In the genomic region with DNA sequence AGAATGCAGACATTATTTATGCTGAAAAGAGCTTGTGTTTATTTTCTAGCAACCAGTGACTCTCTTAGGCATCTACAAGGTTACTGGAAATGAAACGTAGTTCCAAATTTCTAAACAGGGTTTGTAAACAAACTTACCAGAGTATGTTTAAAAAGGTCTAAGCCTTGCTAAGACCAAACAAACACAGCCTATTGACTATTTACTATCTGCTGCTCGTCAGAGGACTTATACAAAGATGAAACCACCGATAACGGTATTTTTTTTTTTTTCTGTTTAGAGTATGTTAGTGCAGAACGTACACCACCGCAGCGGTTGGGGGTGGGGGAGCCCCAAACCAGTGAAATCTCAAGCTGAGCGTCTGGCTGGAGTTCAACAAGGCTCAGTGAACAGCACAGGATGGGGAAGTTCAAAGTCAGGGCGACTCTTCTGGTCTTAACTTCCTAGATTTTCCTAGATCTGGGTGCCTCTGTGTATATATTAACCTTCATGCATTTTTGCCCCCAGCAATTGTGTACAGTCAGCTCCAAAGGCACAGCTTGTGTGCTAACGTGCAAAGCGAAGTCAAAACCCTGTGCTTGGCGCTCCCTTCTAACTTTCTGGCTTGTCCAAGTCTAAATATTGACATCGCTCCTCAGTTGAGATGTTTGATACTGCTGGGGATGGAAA, we compare ENCODE assay signal across 8 cellular contexts. TPM values are rescaled to one million over a fixed set of nuclear protein-coding genes. Genes with fewer than 3 reads are reported as not detected.
DNase-seq lines count a peak whose midpoint lies in the region; ATAC-seq and TF ChIP-seq lines count a peak whose summit lies in the region.

No MANE protein-coding gene starts in this region.

- peaks cover 20 to 45% (median 26%) of the 10 kb centered on the region in 10 experiments for H3K4me1 ChIP-seq in BLaER1 treated with 17β-estradiol and CSF1 and Interleukin-3, amounts not matched to agents 10 nM and 100 nM
- H3K4me1 ChIP-seq in cardiac muscle cell (ENCODE audit: low read depth) (peaks cover 5% of the 10 kb centered on the region), ovary (ENCODE audit: insufficient read depth) (no peaks in the 10 kb centered on the region)

- H3K9ac ChIP-seq in BLaER1 treated with 17β-estradiol and CSF1 and Interleukin-3, amounts not matched to agents 10 nM and 100 nM, result peak overlapping the region; percentile 86 to 96 (median 93); a peak in 21 of 22 replicates

- ATAC-seq in GM19023 (IDR thresholded peaks at IDR 0.05; ENCODE audit: unreplicated experiment), result peak; percentile 45
- peak; percentile 80 for ATAC-seq in activated T-helper 17 cell treated with anti-CD3 and anti-CD28 coated beads, Interleukin-2, amount 50 U/mL, for 72 hours (replicated peaks)

- peaks cover 7% of the 10 kb centered on the region for H3K4me1 Mint-ChIP-seq in activated T-helper 17 cell treated with anti-CD3 and anti-CD28 coated beads, Interleukin-2, amount 50 U/mL, for 72 hours

- DNase-seq in HL-60 (ENCODE audit: low read depth in 1 of 2, low spot score in 1 of 2), result peak; percentile 17 to 87
- DNase-seq in cardiac muscle cell (ENCODE audit: low read depth in 1 of 2, low spot score in 1 of 2), result peak; percentile 2 to 47
- peak; percentile 53 to 66 (median 59) for DNase-seq in ovary
- DNase-seq in NCI-H1105 treated with DMSO at 0.1 percent for 48 hours (lab: John Stamatoyannopoulos, UW), result no peak
- no peak for DNase-seq in NCI-H187 treated with DMSO at 0.1 percent for 48 hours (lab: John Stamatoyannopoulos, UW)

- peak overlapping the region; percentile 78 to 95 (median 94) for H3K4me2 ChIP-seq in BLaER1 treated with 17β-estradiol and CSF1 and Interleukin-3, amounts not matched to agents 10 nM and 100 nM

- intact Hi-C loops in ovary (cut with DNase I), result loop anchor here in 1 of 4 donors (5.0 to 10.0 kb wide), 2 partner anchors 45 to 118 kb away; no protein-coding TSS in a partner anchor

- H3K9me3 ChIP-seq in BLaER1 treated with 17β-estradiol and CSF1 and Interleukin-3, amounts not matched to agents 10 nM and 100 nM (replicated peaks in 1 of 11), result no peaks in the 10 kb centered on the region
- no peaks in the 10 kb centered on the region for H3K9me3 ChIP-seq in cardiac muscle cell (ENCODE audit: low read depth)
- no peaks in the 10 kb centered on the region for H3K9me3 ChIP-seq in ovary

- TF ChIP-seq POLR2A in ovary (IDR thresholded peaks at IDR 0.05), result no peak

- TF ChIP-seq EP300 in ovary (IDR thresholded peaks at IDR 0.05), result no peak

- H3K36me3 Mint-ChIP-seq in activated T-helper 17 cell treated with anti-CD3 and anti-CD28 coated beads, Interleukin-2, amount 50 U/mL, for 72 hours (ENCODE audit: low read depth), result no peaks in the 10 kb centered on the region

- H3K4me3 ChIP-seq in BLaER1 treated with 17β-estradiol and CSF1 and Interleukin-3, amounts not matched to agents 10 nM and 100 nM, result peak overlapping the region; percentile 72 to 92 (median 86)
- H3K4me3 ChIP-seq in HL-60 (replicated peaks; ENCODE audit: insufficient read depth, low read length), result peak overlapping the region; percentile 58
- H3K4me3 ChIP-seq in cardiac muscle cell, result peak overlapping the region; percentile 68
- H3K4me3 ChIP-seq in ovary, result peak overlapping the region; percentile 85

- TF ChIP-seq CTCF in HL-60 (IDR thresholded peaks at IDR 0.05; ENCODE audit: insufficient read depth, low read length) (no peak), cardiac muscle cell (IDR thresholded peaks at IDR 0.05; ENCODE audit: low read depth, low read length) (no peak), ovary (IDR thresholded peaks at IDR 0.05) (no peak)

- no peaks in the 10 kb centered on the region for H3K27me3 ChIP-seq in BLaER1 treated with 17β-estradiol and CSF1 and Interleukin-3, amounts not matched to agents 10 nM and 100 nM
- H3K27me3 ChIP-seq in HL-60 (ENCODE audit: insufficient read depth, poor library complexity, severe bottlenecking) (no peaks in the 10 kb centered on the region), cardiac muscle cell (no peaks in the 10 kb centered on the region), ovary (no peaks in the 10 kb centered on the region)

- no peaks in the 10 kb centered on the region for H4K20me1 ChIP-seq in BLaER1 treated with 17β-estradiol and CSF1 and Interleukin-3, amounts not matched to agents 10 nM and 100 nM

- peak overlapping the region; percentile 78 to 97 (median 94); a peak in 21 of 22 replicates for H3K27ac ChIP-seq in BLaER1 treated with 17β-estradiol and CSF1 and Interleukin-3, amounts not matched to agents 10 nM and 100 nM
- H3K27ac ChIP-seq in HL-60 (replicated peaks) (peak overlapping the region; percentile 77), cardiac muscle cell (no peak overlapping the region), ovary (peak overlapping the region; percentile 91 to 95)

- WGBS in ovary, 3 donors, result 0 to 2% (median 0%) methylated on average over 13 of the region's 13 CpGs

- peaks cover 3% of the 10 kb centered on the region for H3K9me3 Mint-ChIP-seq in activated T-helper 17 cell treated with anti-CD3 and anti-CD28 coated beads, Interleukin-2, amount 50 U/mL, for 72 hours

- peaks cover 0 to 15% (median 6%) of the 10 kb centered on the region in 11 experiments; a peak in 6 of 22 replicates for H3K36me3 ChIP-seq in BLaER1 treated with 17β-estradiol and CSF1 and Interleukin-3, amounts not matched to agents 10 nM and 100 nM
- no peaks in the 10 kb centered on the region for H3K36me3 ChIP-seq in cardiac muscle cell
- H3K36me3 ChIP-seq in ovary, result no peaks in the 10 kb centered on the region

- peak overlapping the region; percentile 50 for H3K4me3 Mint-ChIP-seq in activated T-helper 17 cell treated with anti-CD3 and anti-CD28 coated beads, Interleukin-2, amount 50 U/mL, for 72 hours

- peaks cover 59% of the 10 kb centered on the region for H3K27me3 Mint-ChIP-seq in activated T-helper 17 cell treated with anti-CD3 and anti-CD28 coated beads, Interleukin-2, amount 50 U/mL, for 72 hours

- H3K27ac Mint-ChIP-seq in activated T-helper 17 cell treated with anti-CD3 and anti-CD28 coated beads, Interleukin-2, amount 50 U/mL, for 72 hours, result no peak overlapping the region

RNA-seq across cellular contexts. Expression of a gene that starts 1.2 kb away (rescaled TPM):
- under 1 TPM in 1 of 2 donors, not detected in 1; 0.56 TPM for total RNA-seq in activated T-helper 17 cell treated with anti-CD3 and anti-CD28 coated beads, Interleukin-2, amount 50 U/mL, for 72 hours
- total RNA-seq in cardiac muscle cell, result 15.4 and 23.6 TPM in 2 replicates
- 12.5 and 20.3 TPM in 2 replicates for polyA plus RNA-seq in cardiac muscle cell
- 10 to 100 TPM in 4 of 7 donors, 1 to 10 TPM in 3; 5.6 to 23.9 (median 13.0) TPM for total RNA-seq in ovary
- polyA plus RNA-seq in ovary, result 10 to 100 TPM; 12.0 to 22.3 TPM

Comparison
In these comparisons a context has a peak if more than half of its experiments do, and no peak if none do; other contexts are left out.
1. DNase-seq: peak in HL-60 (2 of 2), cardiac muscle cell (2 of 2) and ovary (5 of 5); none in NCI-H1105 treated with DMSO at 0.1 percent for 48 hours (single experiment) and NCI-H187 treated with DMSO at 0.1 percent for 48 hours (single experiment).
2. RNA of a gene that starts 1.2 kb away (total RNA-seq): 15.4 to 23.6 TPM in cardiac muscle cell and 5.6 to 23.9 TPM in ovary; 0.56 TPM in activated T-helper 17 cell treated with anti-CD3 and anti-CD28 coated beads, Interleukin-2, amount 50 U/mL, for 72 hours; every median in the first group is over 4 times any median in the second.
3. Peak in every context shown above with its lines, with median percentiles within 50 percentile points of each other: H3K4me3 ChIP-seq.